20 cellular contexts compared by ENCODE assay signal in genomic region chr1:151478923-151479322, GRCh38. TPM values are rescaled to one million over a fixed set of nuclear protein-coding genes. Genes with fewer than 3 reads are reported as not detected.
A peak's percentile ranks its signal among the peaks of the same experiment; 100 is the strongest.
DNase-seq lines count a peak whose midpoint lies in the region; ATAC-seq and TF ChIP-seq lines count a peak whose summit lies in the region.
"Had no signal": no experiment of that assay in that cellular context is flagged by ENCODE, and none has a peak within 500 bp of the region (broad histone marks: within the 10 kb centered on the region; RNA-seq: fewer than 3 reads in every experiment).

No MANE protein-coding gene starts in this region.

- no peak overlapping the region for H3K4me3 ChIP-seq in retinal pigment epithelial cell (ENCODE audit: low read length)
- H3K4me3 ChIP-seq: Peyer's patch, SJCRH30 had no signal

- no peak for TF ChIP-seq CTCF in VCaP (conservative IDR thresholded peaks at IDR 0.05)
- no peak for TF ChIP-seq CTCF in retinal pigment epithelial cell (conservative IDR thresholded peaks at IDR 0.05; ENCODE audit: low read depth, low read length)

- DNase-seq in EH (ENCODE audit: low read depth) (peak; percentile 39), iris pigment epithelial cell (ENCODE audit: low read depth) (peak; percentile 52), retinal pigment epithelial cell (ENCODE audit: low read depth) (peak; percentile 93), CD1c-positive myeloid dendritic cell (ENCODE audit: extremely low spot score) (no peak), NCI-H2171 (lab: John Stamatoyannopoulos, UW) (no peak)
- DNase-seq: 8988T, AML-193, C1 segment of cervical spinal cord, GDM1, KG1, NCI-H1092, NCI-H1436 treated with DMSO at 0.1 percent for 48 hours, NCI-H1930, NCI-H524, NCI-H82, Peyer's patch, SJCRH30 had no signal

- H3K27ac ChIP-seq in VCaP: 0 out of 2 replicates have a peak overlapping the region, but pooled peaks have one; percentile 10
- H3K27ac ChIP-seq: Peyer's patch, SJCRH30 had no signal

- ATAC-seq in SK-N-SH treated with all-trans-retinoic acid at 6 μM for 48 hours (no peak; the same call in 2 of the 3 replicates), esophagus mucosa (no peak)

TF ChIP-seq in SK-N-SH treated with all-trans-retinoic acid at 6 μM for 48 hours, 23 proteins besides CTCF, POLR2A, EP300 and RAD21:
- TF ChIP-seq OSR1 (CRISPR knock-in tag; IDR thresholded peaks at IDR 0.05): no peak
TF ChIP-seq in SK-N-SH treated with all-trans-retinoic acid at 6 μM for 48 hours: peak in this region for 0.

RNA-seq across cellular contexts. Expression of gene POGZ, which starts 19.6 kb away (rescaled TPM):
- 37.5 TPM for total RNA-seq in esophagus mucosa

RNA-seq across cellular contexts. Expression of gene CGN, which starts 32.3 kb away (rescaled TPM):
- 9.3 TPM for total RNA-seq in esophagus mucosa

Comparison
In these comparisons a context has a peak if more than half of its experiments do, and no peak if none do; other contexts are left out.
1. DNase-seq: peak in EH (single experiment), iris pigment epithelial cell (single experiment) and retinal pigment epithelial cell (single experiment); none in CD1c-positive myeloid dendritic cell (single experiment) and NCI-H2171 (single experiment).